In genomic region chr7:30224511-30225031, GRCh38 we compare ENCODE assay signal across 10 cellular contexts. TPM values are rescaled to one million over a fixed set of nuclear protein-coding genes. Genes with fewer than 3 reads are reported as not detected.
DNase-seq lines count a peak whose midpoint lies in the region; ATAC-seq and TF ChIP-seq lines count a peak whose summit lies in the region.
"Had no signal": no experiment of that assay in that cellular context is flagged by ENCODE, and none has a peak within 500 bp of the region (broad histone marks: within the 10 kb centered on the region; RNA-seq: fewer than 3 reads in every experiment).

No MANE protein-coding gene starts in this region.

- TF ChIP-seq RAD21 in IMR-90 (IDR thresholded peaks at IDR 0.05; ENCODE audit: low read length) = no peak

- in situ Hi-C loops in GM13977 (cut with MboI; ENCODE audit: low pct_unique_long_range_greater_than_20kb, low sequenced_read_pairs, unreplicated experiment) (no loop called here), IMR-90 (cut with MboI; ENCODE audit: low sequenced_read_pairs) (no loop called here), astrocyte of the cerebellum (cut with HindIII; ENCODE audit: low sequenced_read_pairs) (no loop called here)

- intact Hi-C loops in IMR-90 (cut with micrococcal nuclease) (no loop called here), psoas muscle (cut with DNase I) (loop anchor here in 1 of 2 donors (2.0 kb wide), 1 partner anchor 38 kb away; no protein-coding TSS in a partner anchor)

- H2AK9ac ChIP-seq in IMR-90 (replicated peaks; ENCODE audit: low read depth, low read length, poor library complexity) = no peak overlapping the region

- H3K36me3 ChIP-seq in IMR-90 (ENCODE audit: control insufficient read depth, insufficient read depth, low read length) (no peaks in the 10 kb centered on the region), psoas muscle (ENCODE audit: insufficient read depth in 1 of 2, low read depth in 1 of 2) (no peaks in the 10 kb centered on the region), gastroesophageal sphincter (no peaks in the 10 kb centered on the region)

- POLR2A ChIA-PET in IMR-90 (lab: Charles Lee; ENCODE audit: unreplicated experiment) = no interaction called here

- CTCF ChIA-PET in IMR-90 (lab: Yijun Ruan, JAX) = no interaction called here

- no peak overlapping the region for H4K8ac ChIP-seq in IMR-90 (ENCODE audit: low read depth in 2 of 2, low read length in 2 of 2)

- no peak overlapping the region for H2AFZ ChIP-seq in IMR-90 (replicated peaks; ENCODE audit: low read length, poor library complexity)

- no peaks in the 10 kb centered on the region; the same call in 1 of the 2 replicates for H3K4me1 ChIP-seq in IMR-90 (ENCODE audit: control insufficient read depth, insufficient read depth, low read length)
- H3K4me1 ChIP-seq in psoas muscle = peaks cover 24% of the 10 kb centered on the region
- H3K4me1 ChIP-seq in gastroesophageal sphincter = peaks cover 0 to 25% (median 7%) of the 10 kb centered on the region in 3 donors

- H3K56ac ChIP-seq in IMR-90 (ENCODE audit: extremely low read depth, insufficient read depth, low read length) = no peak overlapping the region

- no peak overlapping the region for H3K23ac ChIP-seq in IMR-90 (ENCODE audit: low read depth, low read length)

- H3K27me3 ChIP-seq in IMR-90 (ENCODE audit: control insufficient read depth, insufficient read depth, low read length) (peaks cover 2% of the 10 kb centered on the region; the same call in 1 of the 2 replicates), psoas muscle (ENCODE audit: insufficient read depth in 3 of 3, low read length in 2 of 3) (no peaks in the 10 kb centered on the region), gastroesophageal sphincter (no peaks in the 10 kb centered on the region)

- H4K20me1 ChIP-seq in IMR-90 (ENCODE audit: insufficient read depth, low read length) = no peaks in the 10 kb centered on the region

- TF ChIP-seq POLR2A in IMR-90 (IDR thresholded peaks at IDR 0.05; ENCODE audit: low read depth, low read length) (no peak), gastroesophageal sphincter (IDR thresholded peaks at IDR 0.05) (no peak)

- H3K9me3 ChIP-seq in IMR-90 (ENCODE audit: control insufficient read depth, insufficient read depth, low read length) (no peaks in the 10 kb centered on the region), psoas muscle (peaks cover 3% of the 10 kb centered on the region), gastroesophageal sphincter (peaks cover 0 to 7% (median 0%) of the 10 kb centered on the region in 3 donors)

- no peaks in the 10 kb centered on the region; the same call in 1 of the 2 replicates for H3K9me1 ChIP-seq in IMR-90 (ENCODE audit: insufficient read depth, low read length)

- H3K4ac ChIP-seq in IMR-90 (ENCODE audit: low read depth, low read length) = no peak overlapping the region

- no TSS peak for BruUV-seq in IMR-90 (replicated peaks; lab: Mats Ljungman, UMichigan)

- peak; percentile 28 for DNase-seq in GM13977 (ENCODE audit: low spot score)
- DNase-seq in IMR-90 = peak; percentile 30
- DNase-seq in astrocyte of the cerebellum (ENCODE audit: low read depth) = peak; percentile 97
- no peak for DNase-seq in psoas muscle
- no peak for DNase-seq in omental fat pad (ENCODE audit: low spot score)
- DNase-seq in T-helper 2 cell = no peak
- DNase-seq in NCI-H774 (lab: John Stamatoyannopoulos, UW) = no peak
- DNase-seq: anterior cingulate cortex, NCI-H82 had no signal

- no peak for TF ChIP-seq EP300 in gastroesophageal sphincter (IDR thresholded peaks at IDR 0.05)

- no peak overlapping the region for H3K9ac ChIP-seq in IMR-90 (ENCODE audit: low read depth, low read length)

- TF ChIP-seq CTCF in GM13977 (IDR thresholded peaks at IDR 0.05; ENCODE audit: extremely low read depth, insufficient read depth, missing control alignments) (no peak), IMR-90 (conservative IDR thresholded peaks at IDR 0.05; ENCODE audit: low read depth, low read length) (no peak), astrocyte of the cerebellum (IDR thresholded peaks at IDR 0.05; ENCODE audit: low read depth, low read length, missing control alignments) (no peak), psoas muscle (IDR thresholded peaks at IDR 0.05) (no peak), omental fat pad (IDR thresholded peaks at IDR 0.05) (no peak), gastroesophageal sphincter (IDR thresholded peaks at IDR 0.05) (no peak)

- no peak overlapping the region for H3K18ac ChIP-seq in IMR-90 (ENCODE audit: low read depth, low read length)

- ATAC-seq in IMR-90 (ENCODE audit: low read depth) (peak; percentile 40; the same call in 1 of the 2 replicates), psoas muscle (peak in 2 of 4 donors; percentile 25 to 31), omental fat pad (ENCODE audit: low FRiP score) (no peak), gastroesophageal sphincter (no peak)

- dilution Hi-C loops in IMR-90 (cut with HindIII; ENCODE audit: low sequenced_read_pairs, unreplicated experiment) = no loop called here

- H3K4me3 ChIP-seq in IMR-90 (ENCODE audit: insufficient read depth, low read depth, low read length) = no peak overlapping the region
- H3K4me3 ChIP-seq in astrocyte of the cerebellum (ENCODE audit: low read depth, low read length) = no peak overlapping the region
- no peak overlapping the region for H3K4me3 ChIP-seq in psoas muscle
- no peak overlapping the region for H3K4me3 ChIP-seq in gastroesophageal sphincter

- H2BK15ac ChIP-seq in IMR-90 (ENCODE audit: low read depth, low read length) = no peak overlapping the region

- H3K27ac ChIP-seq in IMR-90 (ENCODE audit: insufficient read depth, low read length) (no peak overlapping the region), psoas muscle (peak overlapping the region; percentile 95), gastroesophageal sphincter (peak overlapping the region in 2 of 4 donors; percentile 5 to 72)

- no peak overlapping the region for H4K5ac ChIP-seq in IMR-90 (ENCODE audit: low read depth, low read length)

- no peak overlapping the region for H3K4me2 ChIP-seq in IMR-90 (ENCODE audit: low read depth, low read length)

- no peak overlapping the region for H3K14ac ChIP-seq in IMR-90 (replicated peaks; ENCODE audit: low read depth, low read length)

- no peak overlapping the region for H2BK5ac ChIP-seq in IMR-90 (ENCODE audit: low read depth, low read length, poor library complexity, severe bottlenecking)

- H2BK120ac ChIP-seq in IMR-90 (ENCODE audit: low read depth, low read length) = no peak overlapping the region

- no peaks in the 10 kb centered on the region for H3K79me1 ChIP-seq in IMR-90 (ENCODE audit: low read depth in 1 of 2, low read length in 2 of 2)

- H2AK5ac ChIP-seq in IMR-90 (ENCODE audit: low read depth, low read length) = no peak overlapping the region

- H4K91ac ChIP-seq in IMR-90 (ENCODE audit: insufficient read depth, low read depth, low read length) = no peak overlapping the region

- no peak overlapping the region for H2BK20ac ChIP-seq in IMR-90 (ENCODE audit: low read depth, low read length)

- no CpG with 5 or more reads among the region's 2 CpGs for WGBS in IMR-90 (ENCODE audit: extremely low coverage in 2 of 2, insufficient read length in 1 of 2), 2 experiments
- 89 to 97% (median 94%) methylated on average over 2 of the region's 2 CpGs for WGBS in psoas muscle, 3 donors
- WGBS in gastroesophageal sphincter (ENCODE audit: low coverage in 1 of 2), 2 donors = 64 to 71% methylated on average over 2 of the region's 2 CpGs

TF ChIP-seq in IMR-90, 13 proteins besides CTCF, POLR2A, EP300 and RAD21:
- TF ChIP-seq MXI1 (IDR thresholded peaks at IDR 0.05; ENCODE audit: borderline replicate concordance, low read depth, low read length) = no peak

RNA-seq across cellular contexts. Expression of gene ZNRF2, which starts 59.8 kb away (rescaled TPM):
- total RNA-seq in IMR-90 (2012; rRNA removed) = 0.54 and 0.83 TPM in 2 replicates
- 0.31 and 0.33 TPM in 2 replicates for polyA plus RNA-seq in IMR-90 (2012; rRNA removed)
- 0.12 and 0.34 TPM in 2 replicates for polyA plus RNA-seq in IMR-90 (2012; cell fraction: cytosol; rRNA removed)
- polyA plus RNA-seq in IMR-90 (2012; cell fraction: nucleus; rRNA removed; ENCODE audit: low replicate concordance) = 0.34 and 0.36 TPM in 2 replicates
- total RNA-seq in psoas muscle = 10 to 100 TPM; 10.2 to 21.5 (median 12.7) TPM
- 1 to 10 TPM; 3.9 to 9.4 (median 4.2) TPM for polyA plus RNA-seq in psoas muscle
- 10 to 100 TPM; 14.9 to 23.3 (median 18.6) TPM for total RNA-seq in omental fat pad
- total RNA-seq in gastroesophageal sphincter = 10 to 100 TPM; 12.5 to 20.9 (median 18.6) TPM

Comparison
In these comparisons a context has a peak if more than half of its experiments do, and no peak if none do; other contexts are left out.
1. DNase-seq: peak in GM13977 (single experiment), IMR-90 (single experiment) and astrocyte of the cerebellum (single experiment); none in psoas muscle (0 of 2), omental fat pad (single experiment), T-helper 2 cell (0 of 5) and NCI-H774 (single experiment).